In the genomic region with DNA sequence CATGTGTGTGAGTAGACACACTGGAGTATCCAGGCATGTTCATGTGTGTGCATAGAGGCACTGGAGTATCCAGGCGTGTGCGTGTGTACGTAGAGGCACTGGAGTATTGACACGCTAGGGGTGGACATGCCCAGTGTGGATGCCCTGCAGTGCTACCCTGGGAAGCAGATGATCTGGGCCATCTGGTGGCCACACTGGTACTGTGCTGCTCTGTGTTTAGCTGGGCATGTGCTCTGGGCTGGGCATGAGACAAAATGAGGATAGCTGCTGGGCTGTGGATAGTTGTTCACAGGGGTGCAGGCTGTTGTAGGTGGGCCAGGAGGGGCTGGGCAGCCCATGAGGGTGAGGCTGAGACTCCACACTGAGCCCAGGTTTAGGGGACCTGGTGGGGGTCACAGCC, we compare ENCODE assay signal across 9 cellular contexts. TPM values are rescaled to one million over a fixed set of nuclear protein-coding genes. Genes with fewer than 3 reads are reported as not detected.
DNase-seq lines count a peak whose midpoint lies in the region; ATAC-seq and TF ChIP-seq lines count a peak whose summit lies in the region.
"Had no signal": no experiment of that assay in that cellular context is flagged by ENCODE, and none has a peak within 500 bp of the region (broad histone marks: within the 10 kb centered on the region; RNA-seq: fewer than 3 reads in every experiment).

No MANE protein-coding gene starts in this region.

- no peak for ATAC-seq in GM21515 (IDR thresholded peaks at IDR 0.05; ENCODE audit: unreplicated experiment)
- no peak for ATAC-seq in HG02973 (IDR thresholded peaks at IDR 0.05; ENCODE audit: unreplicated experiment)

- TF ChIP-seq CTCF in cardiac fibroblast (IDR thresholded peaks at IDR 0.05; ENCODE audit: low read depth, low read length) (peak; percentile 23), retinal pigment epithelial cell (conservative IDR thresholded peaks at IDR 0.05; ENCODE audit: low read depth, low read length) (peak; percentile 46), smooth muscle cell (IDR thresholded peaks at IDR 0.05; ENCODE audit: borderline replicate concordance, insufficient read depth, poor library complexity, severe bottlenecking) (no peak)

- no peaks in the 10 kb centered on the region for H3K79me2 ChIP-seq in smooth muscle cell (ENCODE audit: low read depth)

- H3K4me1 ChIP-seq in smooth muscle cell (ENCODE audit: low read depth): no peaks in the 10 kb centered on the region

- 92% methylated on average over 4 of the region's 4 CpGs for WGBS in smooth muscle cell (ENCODE audit: low lambda C conversion rate)

- H3K36me3 ChIP-seq in smooth muscle cell (ENCODE audit: low read depth): no peaks in the 10 kb centered on the region

- H2AFZ ChIP-seq in smooth muscle cell (ENCODE audit: low read depth): no peak overlapping the region

- H3K9ac ChIP-seq in smooth muscle cell (ENCODE audit: low read depth): no peak overlapping the region

- H3K9me3 ChIP-seq in smooth muscle cell (replicated peaks; ENCODE audit: low read depth): no peaks in the 10 kb centered on the region

- no peak overlapping the region for H3K27ac ChIP-seq in smooth muscle cell (ENCODE audit: low read depth)

- peaks cover 4% of the 10 kb centered on the region for H3K27me3 ChIP-seq in smooth muscle cell (ENCODE audit: low read depth)

- H3K4me2 ChIP-seq in smooth muscle cell: no peak overlapping the region

- DNase-seq in activated CD8-positive, alpha-beta memory T cell treated with anti-CD3 and anti-CD28 coated beads, Interleukin-2, amount 50 U/mL, for 4 hours: peak; percentile 4
- no peak for DNase-seq in activated CD8-positive, alpha-beta memory T cell treated with anti-CD3 and anti-CD28 coated beads, Interleukin-2, amount 50 U/mL, for 48 hours
- peak; percentile 79 for DNase-seq in NCI-H345 (lab: John Stamatoyannopoulos, UW)
- peak; percentile 6 to 11 for DNase-seq in cardiac fibroblast (ENCODE audit: low read depth in 2 of 2)
- no peak for DNase-seq in retinal pigment epithelial cell (ENCODE audit: low read depth)
- DNase-seq in smooth muscle cell (lab: John Stamatoyannopoulos, UW; ENCODE audit: unreplicated experiment): no peak
- DNase-seq: amniotic stem cell had no signal

- H4K20me1 ChIP-seq in smooth muscle cell (ENCODE audit: low read depth): no peaks in the 10 kb centered on the region

- H3K4me3 ChIP-seq in cardiac fibroblast (replicated peaks in 1 of 2; ENCODE audit: low read depth in 2 of 2, low read length in 2 of 2) (no peak overlapping the region), retinal pigment epithelial cell (ENCODE audit: low read length) (no peak overlapping the region), smooth muscle cell (no peak overlapping the region)

- H3F3A ChIP-seq in smooth muscle cell (ENCODE audit: low read depth): no peaks in the 10 kb centered on the region

RNA-seq across cellular contexts. Expression of gene NPBWR2, which starts 24.0 kb away (rescaled TPM):
- total RNA-seq in smooth muscle cell: not detected in 2 replicates
- polyA plus RNA-seq in smooth muscle cell: not detected in 2 replicates

RNA-seq across cellular contexts. Expression of gene MYT1, which starts 32.8 kb away (rescaled TPM):
- 0.09 TPM in 2 replicates for total RNA-seq in smooth muscle cell
- polyA plus RNA-seq in smooth muscle cell: 0.05 TPM in 1 of 2 replicates, not detected in the other

RNA-seq across cellular contexts. Expression of gene LKAAEAR1, which starts 47.2 kb away (rescaled TPM):
- total RNA-seq in smooth muscle cell: 4.5 TPM in 1 of 2 replicates, not detected in the other
- 0.79 and 1.6 TPM in 2 replicates for polyA plus RNA-seq in smooth muscle cell

RNA-seq across cellular contexts. Expression of gene OPRL1, which starts 51.5 kb away (rescaled TPM):
- 2.9 and 6.4 TPM in 2 replicates for total RNA-seq in smooth muscle cell
- polyA plus RNA-seq in smooth muscle cell: 3.1 and 4.3 TPM in 2 replicates

RNA-seq across cellular contexts. Expression of gene RGS19, which starts 52.1 kb away (rescaled TPM):
- total RNA-seq in smooth muscle cell: 14.9 and 17.4 TPM in 2 replicates
- polyA plus RNA-seq in smooth muscle cell: 24.6 and 25.4 TPM in 2 replicates

Comparison
In these comparisons a context has a peak if more than half of its experiments do, and no peak if none do; other contexts are left out.
1. DNase-seq: peak in activated CD8-positive, alpha-beta memory T cell treated with anti-CD3 and anti-CD28 coated beads, Interleukin-2, amount 50 U/mL, for 4 hours (single experiment), NCI-H345 (single experiment) and cardiac fibroblast (2 of 2); none in activated CD8-positive, alpha-beta memory T cell treated with anti-CD3 and anti-CD28 coated beads, Interleukin-2, amount 50 U/mL, for 48 hours (single experiment), retinal pigment epithelial cell (single experiment) and smooth muscle cell (single experiment).